Comparison of ENCODE assay signal across 2 cellular contexts in genomic region chr10:30586828-30587227, GRCh38.
TF ChIP-seq lines count a peak whose summit lies in the region.

No MANE protein-coding gene starts in this region.

TF ChIP-seq in HepG2, 621 proteins besides CTCF, POLR2A, EP300 and RAD21:
- TF ChIP-seq ZMYM3 (CRISPR knock-in tag; IDR thresholded peaks at IDR 0.05) (0 out of 2 replicates have a peak, but pooled peaks have one; percentile 20), ARNT (IDR thresholded peaks at IDR 0.05) (no peak), ZNF629 (CRISPR knock-in tag; conservative IDR thresholded peaks at IDR 0.05) (peak; percentile 90)

TF ChIP-seq in GM12891, 5 proteins besides CTCF, POLR2A, EP300 and RAD21 (continued from another document):
- TF ChIP-seq SPI1 (IDR thresholded peaks at IDR 0.05; ENCODE audit: low read depth, low read length) (no peak), POU2F2 (IDR thresholded peaks at IDR 0.05; ENCODE audit: low read depth, low read length) (no peak), PAX5 (IDR thresholded peaks at IDR 0.05; ENCODE audit: insufficient read depth, low read length, severe bottlenecking) (no peak), TAF1 (IDR thresholded peaks at IDR 0.05; ENCODE audit: low read depth, low read length) (no peak)
